ENCODE assay signal across 36 cellular contexts in genomic region chr3:193496658-193497057, GRCh38. TPM values are rescaled to one million over a fixed set of nuclear protein-coding genes. Genes with fewer than 3 reads are reported as not detected.
"Had no signal": no experiment of that assay in that cellular context is flagged by ENCODE, and none has a peak within 500 bp of the region (broad histone marks: within the 10 kb centered on the region; RNA-seq: fewer than 3 reads in every experiment).

No MANE protein-coding gene starts in this region.

- DNase-seq: Karpas-422, Kasumi-1, MG63, MM.1S, MV-4-11, NCI-H1048, NCI-H1092, NCI-H1092 treated with DMSO at 0.1 percent for 48 hours, NCI-H1105, NCI-H1105 treated with DMSO at 0.1 percent for 48 hours, NCI-H1417, NCI-H1417 treated with DMSO at 0.1 percent for 48 hours, NCI-H1436, NCI-H1436 treated with DMSO at 0.1 percent for 48 hours, NCI-H146, NCI-H1694, NCI-H1694 treated with DMSO at 0.1 percent for 48 hours, NCI-H187, NCI-H187 treated with DMSO at 0.1 percent for 48 hours, NCI-H1930, NCI-H2029, NCI-H2029 treated with DMSO at 0.1 percent for 48 hours, NCI-H2081, NCI-H2081 treated with DMSO at 0.1 percent for 48 hours, NCI-H2107, NCI-H2171, NCI-H2171 treated with DMSO at 0.1 percent for 48 hours, NCI-H2227 treated with DMSO at 0.1 percent for 48 hours, NCI-H226, NCI-H345, NCI-H446, NCI-H446 treated with DMSO at 0.1 percent for 48 hours, NCI-H510A, NCI-H510A treated with DMSO at 0.1 percent for 48 hours had no signal

- H3K4me3 ChIP-seq: MG63 had no signal

- H3K9me3 ChIP-seq: MG63 had no signal

- H3K36me3 ChIP-seq: MG63 had no signal

RNA-seq across cellular contexts. Expression of gene ATP13A4, which starts 58.0 kb away (rescaled TPM):
- total RNA-seq: MCF 10A, NCI-H460 had no signal
